Comparison of ENCODE assay signal across 8 cellular contexts in the genomic region with DNA sequence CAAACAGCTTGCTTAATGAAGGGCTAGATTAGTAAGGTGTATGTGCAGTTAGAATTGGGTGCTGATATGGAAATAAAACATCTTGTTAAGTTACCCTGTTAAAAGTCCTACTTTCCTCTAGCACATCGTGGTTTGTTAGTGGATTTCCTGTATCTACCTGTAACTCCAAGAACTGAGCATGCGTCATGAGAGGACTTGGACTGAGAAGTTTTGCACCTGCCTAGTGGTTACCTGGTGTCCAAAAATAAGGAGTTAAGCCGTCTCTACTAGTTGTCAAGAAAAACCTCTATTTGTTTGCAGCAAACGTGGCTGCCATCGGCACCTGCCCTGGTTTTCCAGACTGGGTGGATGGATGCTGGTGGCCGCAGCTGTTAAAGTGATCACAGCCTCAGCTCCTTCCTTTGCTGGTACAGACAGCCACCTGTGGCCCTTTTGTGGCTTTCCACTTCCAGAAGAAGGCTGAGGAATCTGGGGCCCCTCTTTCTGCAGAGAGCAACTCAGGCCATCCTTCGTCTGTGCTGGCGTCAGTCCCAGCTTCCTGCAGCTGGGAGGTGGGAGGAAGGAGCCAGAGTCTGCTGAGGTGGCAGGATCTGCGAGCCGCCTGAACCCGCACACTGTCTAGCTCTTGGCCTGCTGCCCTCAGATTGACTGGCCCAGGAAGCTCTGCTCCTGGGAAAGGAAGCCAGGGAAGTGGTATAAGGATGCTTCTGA. TPM values are rescaled to one million over a fixed set of nuclear protein-coding genes. Genes with fewer than 3 reads are reported as not detected.
A peak's percentile ranks its signal among the peaks of the same experiment; 100 is the strongest.
DNase-seq lines count a peak whose midpoint lies in the region; ATAC-seq, FAIRE-seq and TF ChIP-seq lines count a peak whose summit lies in the region.

No MANE protein-coding gene starts in this region.

- H3K36me3 ChIP-seq in small intestine (ENCODE audit: control insufficient read depth in 2 of 2, insufficient read depth in 2 of 2, low read length in 2 of 2), result no peaks in the 10 kb centered on the region

- no peak for ATAC-seq in HG02642 (IDR thresholded peaks at IDR 0.05; ENCODE audit: poor library complexity, unreplicated experiment)

- FAIRE-seq in small intestine (lab: Jason Lieb, UNC), result no peak

- H3K4me1 ChIP-seq in small intestine (ENCODE audit: control insufficient read depth in 2 of 2, insufficient read depth in 1 of 2, low read depth in 1 of 2, low read length in 1 of 2), result peaks cover 0 to 7% of the 10 kb centered on the region in 2 donors

- DNase-seq in HFF-Myc (ENCODE audit: extremely low read depth, low read depth) (peak; percentile 70), RPMI7951 (ENCODE audit: low read depth) (peak; percentile 87), head of caudate nucleus (peak in 41 of 42 donors; percentile 34 to 84 (median 63)), small intestine (peak; percentile 55), RKO (ENCODE audit: low spot score) (no peak), GM19240 (ENCODE audit: insufficient read length, low spot score) (no peak), cerebellar nuclear complex (lab: John Stamatoyannopoulos, UW) (no peak)

- TF ChIP-seq CTCF in HFF-Myc (IDR thresholded peaks at IDR 0.05; ENCODE audit: low read depth, low read length, missing control alignments), result no peak

- H3K27me3 ChIP-seq in small intestine (ENCODE audit: control insufficient read depth in 2 of 2, insufficient read depth in 2 of 2, low read length in 2 of 2), result no peaks in the 10 kb centered on the region

- no peaks in the 10 kb centered on the region for H3K9me3 ChIP-seq in small intestine (ENCODE audit: control insufficient read depth, low read depth)

- 20 to 29% (median 26%) methylated on average over 11 of the region's 11 CpGs for WGBS in small intestine, 3 donors

- intact Hi-C loops in head of caudate nucleus (cut with DNase I), result no loop called here

- H3K4me3 ChIP-seq in HFF-Myc (replicated peaks; ENCODE audit: low read depth, low read length) (no peak overlapping the region), small intestine (ENCODE audit: low read depth in 1 of 2, low read length in 2 of 2) (no peak overlapping the region)

- H3K27ac ChIP-seq in small intestine (ENCODE audit: low read depth in 1 of 2, low read length in 1 of 2), result peak overlapping the region in 1 of 2 donors; percentile 19

RNA-seq across cellular contexts. Expression of gene CABLES1, which starts 56.8 kb away (rescaled TPM):
- total RNA-seq in RPMI7951 (2014; rRNA removed; shearing (Covaris generic)), result 0.88 and 1.9 TPM in 2 replicates
- polyA plus RNA-seq in small intestine, result 1 to 10 TPM; 6.9 to 9.1 (median 7.8) TPM

Comparison
In these comparisons a context has a peak if more than half of its experiments do, and no peak if none do; other contexts are left out.
1. DNase-seq: peak in HFF-Myc (single experiment), RPMI7951 (single experiment), head of caudate nucleus (41 of 42) and small intestine (single experiment); none in RKO (single experiment), GM19240 (single experiment) and cerebellar nuclear complex (0 of 2).